Comparison of ENCODE assay signal across 18 cellular contexts in the genomic region with DNA sequence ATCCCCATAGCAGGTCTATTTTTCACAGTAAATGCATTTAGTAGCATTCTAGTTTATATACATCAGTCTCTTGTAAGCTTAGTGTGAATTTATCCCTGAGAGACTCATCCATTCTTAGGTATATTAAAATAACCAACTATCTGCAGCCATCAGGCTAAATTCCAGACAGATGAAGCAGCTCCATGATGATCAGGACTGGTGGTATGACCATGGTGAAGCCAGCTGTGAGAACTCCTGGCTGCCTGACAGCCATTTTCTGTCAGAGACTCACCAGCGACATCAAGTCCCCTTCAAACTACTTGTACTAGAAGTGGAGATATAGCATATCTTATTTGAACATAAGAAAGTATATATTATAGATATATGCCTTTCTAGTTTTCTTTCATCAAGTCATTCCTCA.
DNase-seq lines count a peak whose midpoint lies in the region; ATAC-seq and TF ChIP-seq lines count a peak whose summit lies in the region.
"Had no signal": no experiment of that assay in that cellular context is flagged by ENCODE, and none has a peak within 500 bp of the region (broad histone marks: within the 10 kb centered on the region; RNA-seq: fewer than 3 reads in every experiment).

No MANE protein-coding gene starts in this region.

- TF ChIP-seq CTCF in mammary epithelial cell (conservative IDR thresholded peaks at IDR 0.05 in 1 of 2, IDR thresholded peaks at IDR 0.05 in 1 of 2; ENCODE audit: extremely low read depth in 1 of 2, insufficient read depth in 1 of 2, low read depth in 1 of 2, low read length in 2 of 2) (no peak), tibial nerve (IDR thresholded peaks at IDR 0.05) (no peak)

- H4K20me1 ChIP-seq in Karpas-422 (ENCODE audit: insufficient read depth, low read depth, low read length): no peaks in the 10 kb centered on the region
- no peaks in the 10 kb centered on the region for H4K20me1 ChIP-seq in mammary epithelial cell (ENCODE audit: insufficient read depth, low read length)

- POLR2A ChIA-PET in activated CD4-positive, alpha-beta T cell treated with anti-CD3 and anti-CD28 coated beads, Interleukin-2, amount 10 ng/mL, durations not matched to agents 7 days and 5 days (lab: Charles Lee): no interaction called here
- POLR2A ChIA-PET in naive thymus-derived CD8-positive, alpha-beta T cell (lab: Charles Lee): interaction anchor here (2.2 kb wide), 1 partner anchor 152 kb away, joined by 11 read pairs; a partner anchor contains a TSS

- H3K36me3 Mint-ChIP-seq in activated CD4-positive, alpha-beta T cell treated with anti-CD3 and anti-CD28 coated beads, Interleukin-2, amount 10 ng/mL, durations not matched to agents 7 days and 5 days (ENCODE audit: low read depth): peaks cover 86% of the 10 kb centered on the region
- H3K36me3 Mint-ChIP-seq in naive thymus-derived CD8-positive, alpha-beta T cell: peaks cover 0 to 17% (median 9%) of the 10 kb centered on the region in 3 donors

- no peak for TF ChIP-seq POLR2A in tibial nerve (IDR thresholded peaks at IDR 0.05)

- dilution Hi-C loops in mammary epithelial cell (cut with HindIII; ENCODE audit: low sequenced_read_pairs): loop anchor here (5.0 kb wide), 1 partner anchor 80 kb away; no protein-coding TSS in a partner anchor

- in situ Hi-C loops in mammary epithelial cell (cut with MboI; ENCODE audit: low sequenced_read_pairs in 2 of 2): loop anchor here in 1 of 2 donors (5.0 to 10.0 kb wide), 2 partner anchors 140 to 247 kb away; no protein-coding TSS in a partner anchor

- H3K27ac ChIP-seq in Karpas-422 (ENCODE audit: low read length): peak overlapping the region; percentile 98
- peak overlapping the region; percentile 99 for H3K27ac ChIP-seq in mammary epithelial cell (ENCODE audit: insufficient read depth, low read depth, low read length)
- H3K27ac ChIP-seq in tibial nerve: peak overlapping the region in 1 of 4 donors; percentile 71
- H3K27ac ChIP-seq: thyroid gland had no signal

- CTCF ChIA-PET in activated CD4-positive, alpha-beta T cell treated with anti-CD3 and anti-CD28 coated beads, Interleukin-2, amount 10 ng/mL, durations not matched to agents 7 days and 5 days (lab: Charles Lee): interaction anchor here (0.6 to 1.4 kb wide), 7 partner anchors 10 to 315 kb away, joined by 3 to 5 read pairs (median 3); no protein-coding TSS in a partner anchor
- CTCF ChIA-PET in mammary epithelial cell (lab: Charles Lee; ENCODE audit: low non-redundant PET): interaction anchor here (0.5 to 0.6 kb wide), 2 partner anchors 20 to 1326 kb away, joined by 3 to 19 read pairs; no protein-coding TSS in a partner anchor

- TF ChIP-seq EP300 in tibial nerve (IDR thresholded peaks at IDR 0.05): no peak

- H3K4me2 ChIP-seq in Karpas-422 (ENCODE audit: low read depth, low read length, poor library complexity, severe bottlenecking) (no peak overlapping the region), mammary epithelial cell (ENCODE audit: insufficient read depth, low read depth, low read length) (no peak overlapping the region)

- no peaks in the 10 kb centered on the region for H3K9me2 ChIP-seq in Karpas-422 (replicated peaks; ENCODE audit: insufficient read depth, low read length)

- BruUV-seq in mammary epithelial cell (replicated peaks; lab: Mats Ljungman, UMichigan): no TSS peak

- no peaks in the 10 kb centered on the region for H3K27me3 ChIP-seq in Karpas-422 (ENCODE audit: low read length)
- H3K27me3 ChIP-seq in mammary epithelial cell (ENCODE audit: insufficient read depth, low read length): no peaks in the 10 kb centered on the region
- no peaks in the 10 kb centered on the region for H3K27me3 ChIP-seq in tibial nerve
- H3K27me3 ChIP-seq: pancreas, thyroid gland had no signal

- no peak for ATAC-seq in naive thymus-derived CD8-positive, alpha-beta T cell
- ATAC-seq: A549, GM12878, pancreas had no signal

- H2AFZ ChIP-seq in Karpas-422 (ENCODE audit: low read length) (no peak overlapping the region), mammary epithelial cell (ENCODE audit: low read depth, low read length) (no peak overlapping the region)

- H3K36me3 ChIP-seq in Karpas-422 (ENCODE audit: insufficient read depth, low read length) (peaks cover 69% of the 10 kb centered on the region), mammary epithelial cell (ENCODE audit: insufficient read depth, low read length) (peaks cover 10% of the 10 kb centered on the region), tibial nerve (no peaks in the 10 kb centered on the region)
- H3K36me3 ChIP-seq: pancreas had no signal

- H3K27me3 Mint-ChIP-seq in activated CD4-positive, alpha-beta T cell treated with anti-CD3 and anti-CD28 coated beads, Interleukin-2, amount 10 ng/mL, durations not matched to agents 7 days and 5 days: no peaks in the 10 kb centered on the region
- H3K27me3 Mint-ChIP-seq in naive thymus-derived CD8-positive, alpha-beta T cell: no peaks in the 10 kb centered on the region

- H3K27ac Mint-ChIP-seq in activated CD4-positive, alpha-beta T cell treated with anti-CD3 and anti-CD28 coated beads, Interleukin-2, amount 10 ng/mL, durations not matched to agents 7 days and 5 days: peak overlapping the region; percentile 71
- peak overlapping the region in 6 of 10 donors; percentile 39 to 91 (median 82) for H3K27ac Mint-ChIP-seq in naive thymus-derived CD8-positive, alpha-beta T cell

- H3K79me2 ChIP-seq in Karpas-422 (ENCODE audit: low read length): peaks cover 30% of the 10 kb centered on the region
- peaks cover 11% of the 10 kb centered on the region for H3K79me2 ChIP-seq in mammary epithelial cell (ENCODE audit: insufficient read depth, low read length)

- 100% methylated on average over 1 of the region's 1 CpG for WGBS in mammary epithelial cell (ENCODE audit: low coverage, missing lambda C conversion rate)
- 94 to 100% methylated on average over 1 of the region's 1 CpG for WGBS in tibial nerve, 2 donors

- H3K9me3 ChIP-seq in Karpas-422 (ENCODE audit: low read length): no peaks in the 10 kb centered on the region
- no peaks in the 10 kb centered on the region for H3K9me3 ChIP-seq in mammary epithelial cell (replicated peaks; ENCODE audit: insufficient read depth, low read length)
- H3K9me3 ChIP-seq in tibial nerve: no peaks in the 10 kb centered on the region
- H3K9me3 ChIP-seq: A549, pancreas, thyroid gland had no signal

- DNase-seq in activated CD4-positive, alpha-beta T cell treated with anti-CD3 and anti-CD28 coated beads, Interleukin-2, amount 10 ng/mL, durations not matched to agents 7 days and 5 days: no peak
- no peak for DNase-seq in activated CD4-positive, alpha-beta T cell treated with anti-CD3 and anti-CD28 coated beads, Interleukin-2, amount 50 U/mL, for 48 hours
- DNase-seq in Karpas-422 (no peak), mammary epithelial cell (peak; percentile 40), tibial nerve (ENCODE audit: low spot score in 2 of 2) (no peak), NCI-H345 treated with DMSO at 0.1 percent for 48 hours (lab: John Stamatoyannopoulos, UW; ENCODE audit: unreplicated experiment) (no peak), midbrain (lab: John Stamatoyannopoulos, UW) (no peak)
- no peak for DNase-seq in naive thymus-derived CD8-positive, alpha-beta T cell
- DNase-seq: activated CD4-positive, alpha-beta T cell treated with anti-CD3 and anti-CD28 coated beads for 1 hour; caudate nucleus; KG1; pancreas; stimulated activated CD4-positive, alpha-beta T cell treated with anti-CD3 and anti-CD28 coated beads, Interleukin-12 subunit alpha, Interleukin-12 subunit beta, amount 100 ng/mL, for 4 hours; thyroid gland had no signal

- H3K4me1 Mint-ChIP-seq in activated CD4-positive, alpha-beta T cell treated with anti-CD3 and anti-CD28 coated beads, Interleukin-2, amount 10 ng/mL, durations not matched to agents 7 days and 5 days: peaks cover 79% of the 10 kb centered on the region
- peaks cover 25 to 56% (median 37%) of the 10 kb centered on the region in 4 donors for H3K4me1 Mint-ChIP-seq in naive thymus-derived CD8-positive, alpha-beta T cell

- H3K4me1 ChIP-seq in Karpas-422 (ENCODE audit: low read length) (peaks cover 97% of the 10 kb centered on the region), mammary epithelial cell (ENCODE audit: insufficient read depth, low read length) (peaks cover 83% of the 10 kb centered on the region), tibial nerve (peaks cover 5 to 31% (median 22%) of the 10 kb centered on the region in 4 donors)

- peak overlapping the region; percentile 8 for H3K9ac ChIP-seq in Karpas-422 (ENCODE audit: low read length)
- peak overlapping the region; percentile 15 for H3K9ac ChIP-seq in mammary epithelial cell (ENCODE audit: insufficient read depth, low read length)

- H3K4me3 Mint-ChIP-seq in activated CD4-positive, alpha-beta T cell treated with anti-CD3 and anti-CD28 coated beads, Interleukin-2, amount 10 ng/mL, durations not matched to agents 7 days and 5 days: no peak overlapping the region
- peak overlapping the region in 1 of 10 donors; percentile 12 for H3K4me3 Mint-ChIP-seq in naive thymus-derived CD8-positive, alpha-beta T cell

- no peaks in the 10 kb centered on the region for H3K9me3 Mint-ChIP-seq in activated CD4-positive, alpha-beta T cell treated with anti-CD3 and anti-CD28 coated beads, Interleukin-2, amount 10 ng/mL, durations not matched to agents 7 days and 5 days
- no peaks in the 10 kb centered on the region for H3K9me3 Mint-ChIP-seq in naive thymus-derived CD8-positive, alpha-beta T cell
- H3K9me3 Mint-ChIP-seq: activated T-helper 2 cell treated with anti-CD3 and anti-CD28 coated beads, Interferon-gamma antibody, Interleukin-2, Interleukin-4, amounts not matched to agents 10 μg/mL and 5 μg/mL and 100 μg/mL, durations not matched to agents 14 hours and 24 hours and 36 hours had no signal

- H3K4me3 ChIP-seq in Karpas-422 (ENCODE audit: low read length) (no peak overlapping the region), mammary epithelial cell (replicated peaks in 1 of 3; ENCODE audit: insufficient read depth in 1 of 3, low read depth in 2 of 3, low read length in 3 of 3) (no peak overlapping the region), tibial nerve (no peak overlapping the region)
- H3K4me3 ChIP-seq: A549, GM12878, lung, pancreas, thyroid gland had no signal

- intact Hi-C loops in mammary epithelial cell (cut with micrococcal nuclease): no loop called here
